22 cellular contexts compared by ENCODE assay signal in the genomic region with DNA sequence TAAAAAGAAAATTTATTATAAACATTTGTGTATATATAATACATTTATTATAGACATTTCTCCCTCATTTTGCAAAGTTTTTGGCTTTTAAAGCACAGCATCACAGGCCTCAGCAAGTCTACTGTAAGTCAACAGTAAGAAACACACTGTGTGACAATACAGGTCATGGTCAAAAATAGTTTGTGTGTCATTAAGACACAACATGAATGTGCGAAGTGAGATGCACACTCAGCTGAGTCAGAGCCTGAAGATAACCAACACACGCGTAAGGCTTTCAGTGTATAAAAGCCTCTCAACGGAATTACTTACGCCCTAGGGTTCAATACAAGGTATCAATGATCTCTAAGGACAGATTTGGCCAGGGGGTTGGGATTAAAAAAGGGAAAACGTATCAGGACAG.
"Had no signal": no experiment of that assay in that cellular context is flagged by ENCODE, and none has a peak within 500 bp of the region (broad histone marks: within the 10 kb centered on the region; RNA-seq: fewer than 3 reads in every experiment).

No MANE protein-coding gene starts in this region.

- H3K4me2 ChIP-seq: smooth muscle cell had no signal

- DNase-seq: effector CD4-positive, alpha-beta T cell; endodermal cell; erythroblast; foreskin melanocyte; heart left ventricle; hippocampal formation; kidney glomerular epithelial cell; mesendoderm; naive B cell; nephron progenitor cell; sigmoid colon; stimulated activated CD4-positive, alpha-beta T cell treated with anti-CD3 and anti-CD28 coated beads, Interleukin-4, amount 100 ng/mL, for 1 hour; stimulated activated naive B cell treated with anti-CD40 and anti-IgM and Interleukin-4, amounts not matched to agents 10 μg/mL and 1 μg/mL and 100 μg/mL, for 72 hours; stimulated activated naive CD8-positive, alpha-beta T cell treated with anti-CD3 and anti-CD28 coated beads, Interleukin-15, amount 100 ng/mL, for 72 hours; testis had no signal

- H3K27ac Mint-ChIP-seq: endodermal cell; naive B cell; nephron progenitor cell; stimulated activated naive B cell treated with anti-CD40 and anti-IgM and Interleukin-4, amounts not matched to agents 10 μg/mL and 1 μg/mL and 100 μg/mL, for 72 hours had no signal

- H3K4me3 Mint-ChIP-seq: endodermal cell; naive B cell; nephron progenitor cell; stimulated activated naive B cell treated with anti-CD40 and anti-IgM and Interleukin-4, amounts not matched to agents 10 μg/mL and 1 μg/mL and 100 μg/mL, for 72 hours; stimulated activated naive CD8-positive, alpha-beta T cell treated with anti-CD3 and anti-CD28 coated beads, Interleukin-15, amount 100 ng/mL, for 72 hours had no signal

- H3K4me1 ChIP-seq: right atrium auricular region, testis, upper lobe of right lung had no signal

- H3K36me3 ChIP-seq: right atrium auricular region, sigmoid colon, vagina had no signal

- H3K27me3 ChIP-seq: heart left ventricle, neutrophil, right atrium auricular region, sigmoid colon, testis, tibial nerve, upper lobe of right lung, vagina had no signal

- H3K27me3 Mint-ChIP-seq: naive B cell; stimulated activated naive B cell treated with anti-CD40 and anti-IgM and Interleukin-4, amounts not matched to agents 10 μg/mL and 1 μg/mL and 100 μg/mL, for 72 hours; stimulated activated naive CD8-positive, alpha-beta T cell treated with anti-CD3 and anti-CD28 coated beads, Interleukin-15, amount 100 ng/mL, for 72 hours had no signal

- H3K27ac ChIP-seq: coronary artery, heart left ventricle, neutrophil, right atrium auricular region, sigmoid colon, testis, tibial nerve, upper lobe of right lung, vagina had no signal

- H3K4me1 Mint-ChIP-seq: naive B cell had no signal

- H3K9me3 ChIP-seq: heart left ventricle, neutrophil, right atrium auricular region, sigmoid colon, testis, tibial nerve, upper lobe of right lung, vagina had no signal

- H3K36me3 Mint-ChIP-seq: naive B cell had no signal

- H3K9me3 Mint-ChIP-seq: endodermal cell; naive B cell; nephron progenitor cell; stimulated activated naive B cell treated with anti-CD40 and anti-IgM and Interleukin-4, amounts not matched to agents 10 μg/mL and 1 μg/mL and 100 μg/mL, for 72 hours; stimulated activated naive CD8-positive, alpha-beta T cell treated with anti-CD3 and anti-CD28 coated beads, Interleukin-15, amount 100 ng/mL, for 72 hours had no signal

- H3K4me3 ChIP-seq: coronary artery, heart left ventricle, right atrium auricular region, sigmoid colon, smooth muscle cell, testis, tibial nerve, upper lobe of right lung, vagina had no signal
